ENCODE assay signal across 8 cellular contexts in the genomic region with DNA sequence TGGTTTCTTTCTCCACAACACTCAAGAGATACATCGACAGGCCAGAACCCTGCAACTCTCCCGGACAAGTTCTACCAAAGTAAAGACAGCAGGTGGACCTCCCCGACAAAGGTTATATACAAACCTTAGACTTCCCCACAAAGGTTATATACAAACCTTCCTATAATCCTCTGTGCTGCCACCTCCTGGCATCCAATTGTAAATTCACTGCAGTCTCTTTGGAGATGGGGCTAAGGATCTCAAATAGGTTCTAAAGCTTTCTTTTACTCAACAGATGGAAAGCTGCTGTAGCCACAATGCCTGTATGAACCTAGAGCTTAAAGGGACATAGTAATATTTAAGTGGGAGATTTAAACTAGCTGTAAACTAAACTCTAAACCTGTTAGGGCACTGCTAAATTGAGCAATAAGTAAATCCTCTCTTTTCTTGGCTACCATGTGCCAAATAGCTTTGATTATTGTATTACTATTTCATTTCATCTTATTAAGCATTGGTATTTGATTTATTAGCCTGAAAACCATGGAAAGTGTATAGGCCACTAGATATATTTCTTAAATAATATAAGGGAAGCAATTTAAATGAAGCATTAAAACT. TPM values are rescaled to one million over a fixed set of nuclear protein-coding genes. Genes with fewer than 3 reads are reported as not detected.
DNase-seq lines count a peak whose midpoint lies in the region; ATAC-seq and TF ChIP-seq lines count a peak whose summit lies in the region.

No MANE protein-coding gene starts in this region.

- DNase-seq in CMK (ENCODE audit: low read depth) (peak; percentile 9), NCI-H2227 treated with DMSO at 0.1 percent for 48 hours (lab: John Stamatoyannopoulos, UW) (peak; percentile 58), fibroblast of mammary gland (ENCODE audit: low read depth) (peak; percentile 61), pulmonary artery endothelial cell (ENCODE audit: low read depth, low spot score) (peak; percentile 17), UCSD-AML1 (lab: John Stamatoyannopoulos, UW; ENCODE audit: unreplicated experiment) (no peak)
- peak; percentile 66 for DNase-seq in activated CD8-positive, alpha-beta memory T cell treated with anti-CD3 and anti-CD28 coated beads, Interleukin-2, amount 10 ng/mL, durations not matched to agents 7 days and 5 days

- peaks cover 6% of the 10 kb centered on the region for H3K36me3 Mint-ChIP-seq in activated CD8-positive, alpha-beta memory T cell treated with anti-CD3 and anti-CD28 coated beads, Interleukin-2, amount 10 ng/mL, durations not matched to agents 7 days and 5 days

- peak; percentile 79 for TF ChIP-seq CTCF in fibroblast of mammary gland (conservative IDR thresholded peaks at IDR 0.05; ENCODE audit: control insufficient read depth, insufficient read depth, low read depth, low read length)

- H3K4me3 Mint-ChIP-seq in activated CD8-positive, alpha-beta memory T cell treated with anti-CD3 and anti-CD28 coated beads, Interleukin-2, amount 10 ng/mL, durations not matched to agents 7 days and 5 days, result no peak overlapping the region

- CTCF ChIA-PET in activated CD8-positive, alpha-beta memory T cell treated with anti-CD3 and anti-CD28 coated beads, Interleukin-2, amount 10 ng/mL, durations not matched to agents 7 days and 5 days (lab: Charles Lee), result interaction anchor here (0.9 to 6.2 kb wide), 14 partner anchors 7 to 92 kb away, joined by 3 to 71 read pairs (median 4); no protein-coding TSS in a partner anchor

- no peak overlapping the region for H3K27ac Mint-ChIP-seq in activated CD8-positive, alpha-beta memory T cell treated with anti-CD3 and anti-CD28 coated beads, Interleukin-2, amount 10 ng/mL, durations not matched to agents 7 days and 5 days

- ATAC-seq in GM18861 (IDR thresholded peaks at IDR 0.05; ENCODE audit: unreplicated experiment) (peak; percentile 88), HG03025 (IDR thresholded peaks at IDR 0.05; ENCODE audit: low FRiP score, unreplicated experiment) (peak; percentile 74)
- peak; percentile 93 for ATAC-seq in activated CD8-positive, alpha-beta memory T cell treated with anti-CD3 and anti-CD28 coated beads, Interleukin-2, amount 10 ng/mL, durations not matched to agents 7 days and 5 days

- H3K9me3 Mint-ChIP-seq in activated CD8-positive, alpha-beta memory T cell treated with anti-CD3 and anti-CD28 coated beads, Interleukin-2, amount 10 ng/mL, durations not matched to agents 7 days and 5 days (ENCODE audit: low read depth), result no peaks in the 10 kb centered on the region

- H3K4me1 Mint-ChIP-seq in activated CD8-positive, alpha-beta memory T cell treated with anti-CD3 and anti-CD28 coated beads, Interleukin-2, amount 10 ng/mL, durations not matched to agents 7 days and 5 days, result peaks cover 10% of the 10 kb centered on the region

- H3K4me3 ChIP-seq in fibroblast of mammary gland (ENCODE audit: control insufficient read depth, low read depth, low read length), result no peak overlapping the region

- H3K27me3 Mint-ChIP-seq in activated CD8-positive, alpha-beta memory T cell treated with anti-CD3 and anti-CD28 coated beads, Interleukin-2, amount 10 ng/mL, durations not matched to agents 7 days and 5 days, result no peaks in the 10 kb centered on the region

RNA-seq across cellular contexts. Expression of a gene that starts 9.8 kb away (rescaled TPM):
- total RNA-seq in activated CD8-positive, alpha-beta memory T cell treated with anti-CD3 and anti-CD28 coated beads, Interleukin-2, amount 10 ng/mL, durations not matched to agents 7 days and 5 days, result 10 to 100 TPM; 16.2 to 26.7 TPM
- total RNA-seq in pulmonary artery endothelial cell, result 5.1 and 6.7 TPM in 2 replicates

RNA-seq across cellular contexts. Expression of a gene that starts 58.5 kb away (rescaled TPM):
- total RNA-seq in activated CD8-positive, alpha-beta memory T cell treated with anti-CD3 and anti-CD28 coated beads, Interleukin-2, amount 10 ng/mL, durations not matched to agents 7 days and 5 days, result 10 to 100 TPM; 21.6 to 31.9 TPM
- 6.9 and 11.8 TPM in 2 replicates for total RNA-seq in pulmonary artery endothelial cell

RNA-seq across cellular contexts. Expression of a gene that starts 58.6 kb away (rescaled TPM):
- total RNA-seq in activated CD8-positive, alpha-beta memory T cell treated with anti-CD3 and anti-CD28 coated beads, Interleukin-2, amount 10 ng/mL, durations not matched to agents 7 days and 5 days, result 1 to 10 TPM in 1 of 2 experiments, under 1 TPM in 1; 0.75 to 1.1 TPM
- 0.07 and 0.14 TPM in 2 replicates for total RNA-seq in pulmonary artery endothelial cell
